Comparison of ENCODE assay signal across 25 cellular contexts in genomic region chr2:1489486-1489885, GRCh38.
DNase-seq lines count a peak whose midpoint lies in the region; ATAC-seq, FAIRE-seq and TF ChIP-seq lines count a peak whose summit lies in the region.
"Had no signal": no experiment of that assay in that cellular context is flagged by ENCODE, and none has a peak within 500 bp of the region (broad histone marks: within the 10 kb centered on the region; RNA-seq: fewer than 3 reads in every experiment).

No MANE protein-coding gene starts in this region.

- H3K4me1 ChIP-seq in GM23338 (ENCODE audit: insufficient read depth) = no peaks in the 10 kb centered on the region
- no peaks in the 10 kb centered on the region for H3K4me1 ChIP-seq in HEK293 (ENCODE audit: control insufficient read depth, insufficient read depth, low read length)
- H3K4me1 ChIP-seq in K562 (replicated peaks in 1 of 2; ENCODE audit: control insufficient read depth in 2 of 2, insufficient read depth in 2 of 2, low read length in 2 of 2) = no peaks in the 10 kb centered on the region
- peaks cover 0 to 12% of the 10 kb centered on the region in 2 donors for H3K4me1 ChIP-seq in neuronal stem cell (ENCODE audit: control insufficient read depth in 2 of 2, insufficient read depth in 1 of 2, low read depth in 1 of 2, low read length in 2 of 2)
- no peaks in the 10 kb centered on the region for H3K4me1 ChIP-seq in HAP-1
- H3K4me1 ChIP-seq: tibial artery had no signal

- TF ChIP-seq RAD21 in K562 (CRISPR knock-in tag; conservative IDR thresholded peaks at IDR 0.05 in 1 of 2, IDR thresholded peaks at IDR 0.05 in 1 of 2) = no peak

- TF ChIP-seq CTCF in GM23338 (conservative IDR thresholded peaks at IDR 0.05; ENCODE audit: low read depth in 2 of 2) (no peak), HEK293 (tag by site-specific recombination; IDR thresholded peaks at IDR 0.05) (no peak), K562 (IDR thresholded peaks at IDR 0.05 in 2 of 3, conservative IDR thresholded peaks at IDR 0.05 in 1 of 3; ENCODE audit: insufficient read depth in 2 of 3, low read depth in 1 of 3, low read length in 3 of 3) (no peak)

- peak overlapping the region; percentile 39 for H3K27ac Mint-ChIP-seq in GM23338
- H3K27ac Mint-ChIP-seq: IgD-negative memory B cell; stimulated activated naive B cell treated with anti-CD40 and anti-IgM and Interleukin-4, amounts not matched to agents 10 μg/mL and 1 μg/mL and 100 μg/mL, for 72 hours had no signal

- no peaks in the 10 kb centered on the region for H3K4me1 Mint-ChIP-seq in GM23338
- H3K4me1 Mint-ChIP-seq: activated naive CD8-positive, alpha-beta T cell treated with anti-CD3 and anti-CD28 coated beads, Interleukin-2, amount 10 ng/mL, durations not matched to agents 7 days and 5 days; IgD-negative memory B cell had no signal

- no peaks in the 10 kb centered on the region for H3K27me3 ChIP-seq in GM23338 (ENCODE audit: insufficient read depth)
- peaks cover 2 to 38% of the 10 kb centered on the region in 2 experiments; a peak in 3 of 5 replicates for H3K27me3 ChIP-seq in K562 (ENCODE audit: control insufficient read depth in 2 of 2, insufficient read depth in 2 of 2, low read length in 2 of 2)
- H3K27me3 ChIP-seq in neuronal stem cell (ENCODE audit: control insufficient read depth in 3 of 3, insufficient read depth in 3 of 3, low read depth in 1 of 3, low read length in 3 of 3) = no peaks in the 10 kb centered on the region
- H3K27me3 ChIP-seq in HAP-1 (ENCODE audit: low read depth) = no peaks in the 10 kb centered on the region
- H3K27me3 ChIP-seq: MG63 had no signal

- H3F3A ChIP-seq in GM23338 (replicated peaks; ENCODE audit: low read depth) = no peaks in the 10 kb centered on the region

- H3K4me3 Mint-ChIP-seq in GM23338 = no peak overlapping the region
- H3K4me3 Mint-ChIP-seq: activated naive CD8-positive, alpha-beta T cell treated with anti-CD3 and anti-CD28 coated beads, Interleukin-2, amount 10 ng/mL, durations not matched to agents 7 days and 5 days; IgD-negative memory B cell; stimulated activated naive B cell treated with anti-CD40 and anti-IgM and Interleukin-4, amounts not matched to agents 10 μg/mL and 1 μg/mL and 100 μg/mL, for 72 hours had no signal

- H4K91ac ChIP-seq in neuronal stem cell (ENCODE audit: low read depth, low read length, poor library complexity) = no peak overlapping the region

- H3K18ac ChIP-seq in neuronal stem cell (ENCODE audit: low read length) = no peak overlapping the region

- no peaks in the 10 kb centered on the region for H3K36me3 Mint-ChIP-seq in GM23338 (ENCODE audit: low read depth)
- H3K36me3 Mint-ChIP-seq: activated naive CD8-positive, alpha-beta T cell treated with anti-CD3 and anti-CD28 coated beads, Interleukin-2, amount 10 ng/mL, durations not matched to agents 7 days and 5 days; IgD-negative memory B cell; naive B cell; stimulated activated naive B cell treated with anti-CD40 and anti-IgM and Interleukin-4, amounts not matched to agents 10 μg/mL and 1 μg/mL and 100 μg/mL, for 72 hours had no signal

- no peaks in the 10 kb centered on the region; the same call in 2 of the 3 replicates for H3K9me3 Mint-ChIP-seq in GM23338
- H3K9me3 Mint-ChIP-seq: activated naive CD8-positive, alpha-beta T cell treated with anti-CD3 and anti-CD28 coated beads, Interleukin-2, amount 10 ng/mL, durations not matched to agents 7 days and 5 days; naive B cell had no signal

- H3K14ac ChIP-seq in neuronal stem cell (ENCODE audit: low read length) = no peak overlapping the region

- no peaks in the 10 kb centered on the region for H3K9me2 ChIP-seq in GM23338 (ENCODE audit: insufficient read depth)

- intact Hi-C loops in K562 (cut with micrococcal nuclease) = no loop called here

- H3K27ac ChIP-seq in GM23338 (ENCODE audit: low read depth) = no peak overlapping the region
- 0 out of 2 replicates have a peak overlapping the region, but pooled peaks have one; percentile 12 for H3K27ac ChIP-seq in HEK293 (ENCODE audit: extremely low read depth, low read depth, low read length)
- no peak overlapping the region for H3K27ac ChIP-seq in K562 (ENCODE audit: extremely low read depth, low read depth, low read length)
- H3K27ac ChIP-seq in neuronal stem cell (replicated peaks; ENCODE audit: low read length) = no peak overlapping the region
- H3K27ac ChIP-seq: C4-2B, tibial artery had no signal

- no peak overlapping the region for H3K4ac ChIP-seq in neuronal stem cell (ENCODE audit: low read length)

- no peak overlapping the region for H2AK5ac ChIP-seq in neuronal stem cell (ENCODE audit: low read depth, low read length)

- H2BK5ac ChIP-seq in neuronal stem cell (ENCODE audit: low read length) = peak overlapping the region; percentile 78

- no peak overlapping the region for H3K4me2 ChIP-seq in GM23338
- H3K4me2 ChIP-seq in K562 (ENCODE audit: insufficient read depth, low read length) = no peak overlapping the region
- H3K4me2 ChIP-seq in neuronal stem cell (ENCODE audit: insufficient read depth, low read length, poor library complexity, severe bottlenecking) = no peak overlapping the region

- no peaks in the 10 kb centered on the region for H3K79me1 ChIP-seq in neuronal stem cell (ENCODE audit: low read depth, low read length)

- in situ Hi-C loops in K562 (cut with MboI) (no loop called here), HAP-1 (cut with MboI; ENCODE audit: low sequenced_read_pairs) (no loop called here)

- 3% methylated on average over 8 of the region's 9 CpGs for WGBS in K562 (ENCODE audit: insufficient coverage, low coverage, missing lambda C conversion rate)
- no CpG with 5 or more reads among the region's 9 CpGs for WGBS in neuronal stem cell (ENCODE audit: extremely low coverage in 2 of 2, insufficient read length in 2 of 2, insufficient replicate concordance in 1 of 2), 2 donors

- H3K9me1 ChIP-seq in K562 (ENCODE audit: control insufficient read depth, insufficient read depth, low read length) = no peaks in the 10 kb centered on the region

- no peak overlapping the region for H3K9ac ChIP-seq in K562 (ENCODE audit: insufficient read depth in 1 of 2, low read depth in 2 of 2, low read length in 2 of 2)
- H3K9ac ChIP-seq in neuronal stem cell (ENCODE audit: low read depth, low read length, poor library complexity) = no peak overlapping the region

- FAIRE-seq in K562 (lab: Jason Lieb, UNC) = no peak
- no peak for FAIRE-seq in RCC 7860 (lab: Jason Lieb, UNC)
- FAIRE-seq: GM12878 had no signal

- H3K36me3 ChIP-seq in GM23338 (ENCODE audit: insufficient read depth) (no peaks in the 10 kb centered on the region), HEK293 (ENCODE audit: control insufficient read depth in 2 of 2, insufficient read depth in 1 of 2, low read length in 2 of 2) (no peaks in the 10 kb centered on the region), K562 (ENCODE audit: control insufficient read depth, insufficient read depth, low read length) (no peaks in the 10 kb centered on the region), neuronal stem cell (replicated peaks in 1 of 2; ENCODE audit: control insufficient read depth in 2 of 2, insufficient read depth in 2 of 2, low read length in 2 of 2) (no peaks in the 10 kb centered on the region), HAP-1 (replicated peaks) (no peaks in the 10 kb centered on the region)
- H3K36me3 ChIP-seq: MG63, tibial artery had no signal

- no peak for TF ChIP-seq EP300 in K562 (IDR thresholded peaks at IDR 0.05; ENCODE audit: low read length)

- H4K20me1 ChIP-seq in GM23338 (replicated peaks; ENCODE audit: insufficient read depth) = no peaks in the 10 kb centered on the region
- no peaks in the 10 kb centered on the region for H4K20me1 ChIP-seq in K562 (replicated peaks; ENCODE audit: control insufficient read depth, insufficient read depth, low read length)

- DNase-seq in GM23338 (ENCODE audit: low spot score) (no peak), K562 (ENCODE audit: extremely low read depth in 1 of 4, low spot score in 3 of 4) (no peak), neuronal stem cell (ENCODE audit: low spot score) (no peak), anterior cingulate cortex (lab: John Stamatoyannopoulos, UW) (no peak), RCC 7860 (ENCODE audit: low spot score) (no peak), HAP-1 (ENCODE audit: low spot score in 2 of 2) (no peak)
- DNase-seq: activated naive CD8-positive, alpha-beta T cell treated with anti-CD3 and anti-CD28 coated beads, Interleukin-2, amount 10 ng/mL, durations not matched to agents 7 days and 5 days; effector CD4-positive, alpha-beta T cell; erythroblast; mesendoderm; MG63; naive B cell; NCI-H1417; NCI-H446; NCI-H82; occipital lobe; stimulated activated CD4-positive, alpha-beta T cell treated with anti-CD3 and anti-CD28 coated beads, Interleukin-4, amount 100 ng/mL, for 1 hour; stimulated activated naive B cell treated with anti-CD40 and anti-IgM and Interleukin-4, amounts not matched to agents 10 μg/mL and 1 μg/mL and 100 μg/mL, for 72 hours had no signal

- no peaks in the 10 kb centered on the region for H3K27me3 Mint-ChIP-seq in GM23338 (ENCODE audit: insufficient read depth, low read depth, poor library complexity)
- H3K27me3 Mint-ChIP-seq: activated naive CD8-positive, alpha-beta T cell treated with anti-CD3 and anti-CD28 coated beads, Interleukin-2, amount 10 ng/mL, durations not matched to agents 7 days and 5 days had no signal

- H2BK120ac ChIP-seq in neuronal stem cell (ENCODE audit: low read depth, low read length) = no peak overlapping the region

- H3K23ac ChIP-seq in neuronal stem cell (ENCODE audit: low read depth, low read length, poor library complexity) = no peak overlapping the region

- H2AFZ ChIP-seq in GM23338 (no peak overlapping the region), K562 (ENCODE audit: low read depth, low read length) (no peak overlapping the region), neuronal stem cell (ENCODE audit: low read length) (no peak overlapping the region)

- POLR2A ChIA-PET in HEK293 (lab: Yijun Ruan, JAX) (no interaction called here), K562 (lab: Yijun Ruan, JAX) (interaction anchor here (0.7 kb wide), 1 partner anchor 12 kb away, joined by 3 read pairs; no protein-coding TSS in a partner anchor)

- H3K79me2 ChIP-seq in GM23338 (replicated peaks; ENCODE audit: insufficient read depth) (no peaks in the 10 kb centered on the region), K562 (ENCODE audit: control insufficient read depth, insufficient read depth, low read length) (no peaks in the 10 kb centered on the region)

- no peak overlapping the region for H2BK12ac ChIP-seq in neuronal stem cell (ENCODE audit: low read length)

- H3K4me3 ChIP-seq in GM23338 (no peak overlapping the region), HEK293 (ENCODE audit: low read depth, low read length) (no peak overlapping the region), K562 (no peak overlapping the region), neuronal stem cell (ENCODE audit: low read length in 2 of 2) (no peak overlapping the region), HAP-1 (no peak overlapping the region)
- H3K4me3 ChIP-seq: GM12878, MG63, tibial artery had no signal

- no peak overlapping the region for H2BK15ac ChIP-seq in neuronal stem cell (ENCODE audit: low read length)

- CTCF ChIA-PET in HEK293 (lab: Yijun Ruan, JAX) (interaction anchor here (0.7 kb wide), 1 partner anchor 23 kb away, joined by 3 read pairs; no protein-coding TSS in a partner anchor), K562 (lab: Yijun Ruan, JAX; ENCODE audit: low intra/inter-chr PET ratio) (no interaction called here)

- ATAC-seq in GM23338 (no peak), K562 (no peak), HG03175 (IDR thresholded peaks at IDR 0.05; ENCODE audit: unreplicated experiment) (no peak)
- ATAC-seq: activated CD4-positive, CD25-positive, alpha-beta regulatory T cell treated with anti-CD3 and anti-CD28 coated beads, Interleukin-2, amount 50 U/mL, for 24 hours; GM12878; stimulated activated naive B cell treated with anti-CD40 and anti-IgM and Interleukin-4, amounts not matched to agents 10 μg/mL and 1 μg/mL and 100 μg/mL, for 72 hours had no signal

- no peaks in the 10 kb centered on the region for H3K9me3 ChIP-seq in HEK293 (ENCODE audit: control insufficient read depth, insufficient read depth, low read depth, low read length)
- H3K9me3 ChIP-seq in K562 (replicated peaks; ENCODE audit: control insufficient read depth, insufficient read depth, low read depth, low read length) = no peaks in the 10 kb centered on the region
- H3K9me3 ChIP-seq in neuronal stem cell (replicated peaks in 1 of 2; ENCODE audit: control insufficient read depth in 2 of 2, insufficient read depth in 1 of 2, low read depth in 1 of 2, low read length in 2 of 2) = no peaks in the 10 kb centered on the region
- no peaks in the 10 kb centered on the region for H3K9me3 ChIP-seq in HAP-1
- H3K9me3 ChIP-seq: MG63, tibial artery had no signal

- no peak overlapping the region for H4K8ac ChIP-seq in neuronal stem cell (ENCODE audit: low read depth, low read length)

- BruUV-seq in K562 (replicated peaks; lab: Mats Ljungman, UMichigan) = no TSS peak

- no peak for TF ChIP-seq POLR2A in K562 (conservative IDR thresholded peaks at IDR 0.05)
